9 cellular contexts compared by ENCODE assay signal in the genomic region with DNA sequence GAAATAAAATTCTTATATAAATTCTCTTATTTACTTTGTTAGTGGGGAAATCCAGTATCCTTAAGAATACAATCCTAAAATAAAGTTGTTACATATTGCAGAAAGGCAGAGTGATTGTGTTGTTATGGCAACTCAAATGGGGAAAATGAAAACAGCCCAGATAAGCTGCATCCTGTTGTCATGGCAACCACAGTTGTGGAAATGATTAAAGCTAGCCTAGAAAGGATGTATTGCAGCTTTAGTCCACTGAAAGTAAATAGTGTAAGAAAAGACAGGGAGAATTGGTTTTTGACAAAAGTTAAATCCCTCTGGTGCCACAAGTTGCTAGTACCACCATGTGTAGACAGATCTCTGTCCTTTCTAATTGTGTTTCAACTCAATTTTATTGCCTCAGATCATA. TPM values are rescaled to one million over a fixed set of nuclear protein-coding genes. Genes with fewer than 3 reads are reported as not detected.
DNase-seq lines count a peak whose midpoint lies in the region; ATAC-seq and TF ChIP-seq lines count a peak whose summit lies in the region.
"Had no signal": no experiment of that assay in that cellular context is flagged by ENCODE, and none has a peak within 500 bp of the region (broad histone marks: within the 10 kb centered on the region; RNA-seq: fewer than 3 reads in every experiment).

No MANE protein-coding gene starts in this region.

- H3K9me2 ChIP-seq in PC-9 (ENCODE audit: insufficient read depth): no peaks in the 10 kb centered on the region

- H3K4me3 Mint-ChIP-seq in HFFc6 (no peak overlapping the region), memory B cell (no peak overlapping the region)

- H3K27ac Mint-ChIP-seq in HFFc6: peak overlapping the region; percentile 58
- peak overlapping the region; percentile 60 for H3K27ac Mint-ChIP-seq in memory B cell

- H3K9me3 Mint-ChIP-seq in HFFc6: no peaks in the 10 kb centered on the region
- no peaks in the 10 kb centered on the region for H3K9me3 Mint-ChIP-seq in memory B cell

- H3K36me3 Mint-ChIP-seq in HFFc6 (ENCODE audit: low read depth) (no peaks in the 10 kb centered on the region), memory B cell (no peaks in the 10 kb centered on the region)

- H2AFZ ChIP-seq in PC-9: no peak overlapping the region

- POLR2A ChIA-PET in PC-9 (lab: Charles Lee; ENCODE audit: unreplicated experiment): no interaction called here

- BruUV-seq in PC-9 (replicated peaks; lab: Mats Ljungman, UMichigan): no TSS peak

- no peak overlapping the region for H3K4me3 ChIP-seq in PC-9
- no peak overlapping the region for H3K4me3 ChIP-seq in lower leg skin (ENCODE audit: low read depth, poor library complexity, severe bottlenecking)
- H3K4me3 ChIP-seq: BLaER1 treated with 17β-estradiol and CSF1 and Interleukin-3, amounts not matched to agents 10 nM and 100 nM had no signal

- no peaks in the 10 kb centered on the region for H3K36me3 ChIP-seq in PC-9 (ENCODE audit: low read depth)

- H3K9me3 ChIP-seq in PC-9 (ENCODE audit: insufficient read depth, low read depth): no peaks in the 10 kb centered on the region
- H3K9me3 ChIP-seq: BLaER1 treated with 17β-estradiol and CSF1 and Interleukin-3, amounts not matched to agents 10 nM and 100 nM had no signal

- H3K4me1 Mint-ChIP-seq in HFFc6 (ENCODE audit: low read depth): peaks cover 11% of the 10 kb centered on the region
- H3K4me1 Mint-ChIP-seq in memory B cell: peaks cover 16% of the 10 kb centered on the region

- TF ChIP-seq CTCF in HFFc6 (IDR thresholded peaks at IDR 0.05) (no peak), PC-9 (conservative IDR thresholded peaks at IDR 0.05) (no peak), lower leg skin (IDR thresholded peaks at IDR 0.05) (no peak)

- CTCF ChIA-PET in PC-9 (lab: Charles Lee): interaction anchor here (0.6 kb wide), 1 partner anchor 45 kb away, joined by 9 read pairs; no protein-coding TSS in a partner anchor

- no peaks in the 10 kb centered on the region for H3K27me3 ChIP-seq in PC-9 (ENCODE audit: insufficient read depth, low read depth)
- H3K27me3 ChIP-seq: BLaER1 treated with 17β-estradiol and CSF1 and Interleukin-3, amounts not matched to agents 10 nM and 100 nM had no signal

- H3K79me2 ChIP-seq in PC-9 (ENCODE audit: low read depth): no peaks in the 10 kb centered on the region

- peak; percentile 86 for ATAC-seq in memory B cell (ENCODE audit: low read depth)

- no peaks in the 10 kb centered on the region for H4K20me1 ChIP-seq in PC-9 (ENCODE audit: insufficient read depth)

- H3K4me2 ChIP-seq in PC-9: no peak overlapping the region
- H3K4me2 ChIP-seq: BLaER1 treated with 17β-estradiol and CSF1 and Interleukin-3, amounts not matched to agents 10 nM and 100 nM had no signal

- no peaks in the 10 kb centered on the region for H3F3A ChIP-seq in PC-9 (ENCODE audit: insufficient read depth, low read depth)

- H3K4me1 ChIP-seq in PC-9 (replicated peaks; ENCODE audit: insufficient read depth): no peaks in the 10 kb centered on the region

- intact Hi-C loops in PC-9 (cut with micrococcal nuclease; ENCODE audit: unreplicated experiment) (no loop called here), lower leg skin (cut with DNase I; ENCODE audit: low total_unique reads) (no loop called here)

- TF ChIP-seq POLR2A in lower leg skin (IDR thresholded peaks at IDR 0.05): no peak

- DNase-seq in NCI-H1436 (lab: John Stamatoyannopoulos, UW) (peak; percentile 32), NCI-H1436 treated with DMSO at 0.1 percent for 48 hours (lab: John Stamatoyannopoulos, UW) (no peak), HFFc6 (peak; percentile 77), amniotic epithelial cell (ENCODE audit: low read depth) (peak; percentile 74), memory B cell (ENCODE audit: low spot score in 2 of 2) (peak in 1 of 2 donors; percentile 7), AML-193 (lab: John Stamatoyannopoulos, UW) (no peak), PC-9 (no peak), lower leg skin (ENCODE audit: low spot score in 2 of 2) (no peak)

- H3K27me3 Mint-ChIP-seq in HFFc6 (ENCODE audit: insufficient read depth) (no peaks in the 10 kb centered on the region), memory B cell (no peaks in the 10 kb centered on the region)

- no peak overlapping the region for H3K27ac ChIP-seq in PC-9

RNA-seq across cellular contexts. Expression of a gene that starts 43.2 kb away (rescaled TPM):
- 10 to 100 TPM; 22.3 to 27.9 (median 24.5) TPM for total RNA-seq in HFFc6 (2021; fragmentation: NEBNext Ultra II Directional; extraction: Animal tissue kit (Norgen Biotek cat#: 25700))
- total RNA-seq in PC-9 (2021): 14.1 and 15.6 TPM in 2 replicates
- 10 to 100 TPM; 14.7 to 23.0 (median 16.8) TPM for total RNA-seq in lower leg skin

Comparison
In these comparisons a context has a peak if more than half of its experiments do, and no peak if none do; other contexts are left out.
1. DNase-seq: peak in NCI-H1436 (single experiment), HFFc6 (single experiment) and amniotic epithelial cell (single experiment); none in NCI-H1436 treated with DMSO at 0.1 percent for 48 hours (single experiment), AML-193 (0 of 2), PC-9 (0 of 2) and lower leg skin (0 of 2).